ENCODE assay signal across 7 cellular contexts in genomic region chr17:74749262-74750038, GRCh38. TPM values are rescaled to one million over a fixed set of nuclear protein-coding genes. Genes with fewer than 3 reads are reported as not detected.
DNase-seq lines count a peak whose midpoint lies in the region; ATAC-seq and TF ChIP-seq lines count a peak whose summit lies in the region.

No MANE protein-coding gene starts in this region.

- H3K27ac Mint-ChIP-seq in WTC11 (no peak overlapping the region; the same call in 1 of the 2 replicates), endodermal cell (peak overlapping the region; percentile 91)
- H3K27ac Mint-ChIP-seq in natural killer cell treated with Interleukin-12 subunit alpha and Interleukin-12 subunit beta and Interleukin-15 and Interleukin-18, amount 100 ng/mL, for 72 hours: peak overlapping the region; percentile 98 to 99

- intact Hi-C loops in posterior vena cava (cut with DNase I): no loop called here

- CTCF ChIA-PET in WTC11 (lab: Charles Lee): interaction anchor here (0.6 to 3.7 kb wide), 21 partner anchors 8 to 331 kb away, joined by 3 to 35 read pairs (median 4); partner anchors contain the start of genes NAT9 and RAB37

- DNase-seq in WTC11 (ENCODE audit: low spot score) (no peak), endodermal cell (peak; percentile 82), posterior vena cava (ENCODE audit: low spot score) (no peak)
- DNase-seq in natural killer cell treated with Interleukin-12 subunit alpha and Interleukin-12 subunit beta and Interleukin-15 and Interleukin-18, amount 100 ng/mL, for 72 hours (ENCODE audit: low spot score): no peak

- H3K4me3 ChIP-seq in endodermal cell (ENCODE audit: low read length): peak overlapping the region; percentile 89

- peaks cover 22% of the 10 kb centered on the region for H3K36me3 ChIP-seq in endodermal cell (ENCODE audit: control insufficient read depth, insufficient read depth, low read length)

- no peaks in the 10 kb centered on the region for H3K27me3 ChIP-seq in endodermal cell (ENCODE audit: control insufficient read depth, insufficient read depth, low read length, poor library complexity, severe bottlenecking)

- POLR2A ChIA-PET in WTC11 (lab: Charles Lee): interaction anchor here (0.6 to 1.4 kb wide), 4 partner anchors 10 to 158 kb away, joined by 5 to 11 read pairs (median 7); partner anchors contain the start of genes CD300LD and NAT9

- no peak overlapping the region for H3K27ac ChIP-seq in endodermal cell (ENCODE audit: low read depth, low read length)

- TF ChIP-seq CTCF in WTC11 (IDR thresholded peaks at IDR 0.05): no peak
- TF ChIP-seq CTCF in endodermal cell (conservative IDR thresholded peaks at IDR 0.05): no peak

- peaks cover 37% of the 10 kb centered on the region for H3K4me1 ChIP-seq in endodermal cell (ENCODE audit: control insufficient read depth, insufficient read depth, low read length)

- peaks cover 8% of the 10 kb centered on the region for H3K36me3 Mint-ChIP-seq in WTC11
- H3K36me3 Mint-ChIP-seq in endodermal cell (ENCODE audit: low read depth): peaks cover 18% of the 10 kb centered on the region
- H3K36me3 Mint-ChIP-seq in natural killer cell treated with Interleukin-12 subunit alpha and Interleukin-12 subunit beta and Interleukin-15 and Interleukin-18, amount 100 ng/mL, for 72 hours: peaks cover 7% of the 10 kb centered on the region

- ATAC-seq in GM18909 (IDR thresholded peaks at IDR 0.05; ENCODE audit: poor library complexity, unreplicated experiment): peak; percentile 17
- peak; percentile 23 for ATAC-seq in HG03432 (IDR thresholded peaks at IDR 0.05; ENCODE audit: unreplicated experiment)
- ATAC-seq in WTC11: no peak
- ATAC-seq in natural killer cell treated with Interleukin-12 subunit alpha and Interleukin-12 subunit beta and Interleukin-15 and Interleukin-18, amount 100 ng/mL, for 72 hours: peak in 1 of 2 donors; percentile 3
- ATAC-seq in HG03175 (IDR thresholded peaks at IDR 0.05; ENCODE audit: unreplicated experiment): no peak

- H3K4me1 Mint-ChIP-seq in WTC11 (peaks cover 63% of the 10 kb centered on the region), endodermal cell (peaks cover 50% of the 10 kb centered on the region)
- peaks cover 51 to 54% of the 10 kb centered on the region in 2 donors for H3K4me1 Mint-ChIP-seq in natural killer cell treated with Interleukin-12 subunit alpha and Interleukin-12 subunit beta and Interleukin-15 and Interleukin-18, amount 100 ng/mL, for 72 hours (ENCODE audit: low read depth in 2 of 2)

- H3K9me3 ChIP-seq in endodermal cell (ENCODE audit: control insufficient read depth, low read length): peaks cover 4% of the 10 kb centered on the region

- H3K9me3 Mint-ChIP-seq in WTC11: no peaks in the 10 kb centered on the region
- no peaks in the 10 kb centered on the region for H3K9me3 Mint-ChIP-seq in endodermal cell
- H3K9me3 Mint-ChIP-seq in natural killer cell treated with Interleukin-12 subunit alpha and Interleukin-12 subunit beta and Interleukin-15 and Interleukin-18, amount 100 ng/mL, for 72 hours: no peaks in the 10 kb centered on the region

- 1% methylated on average over 23 to 47 of the region's 47 CpGs for WGBS in endodermal cell (ENCODE audit: insufficient coverage in 1 of 2, insufficient read length in 1 of 2), 2 experiments

- H3K27me3 Mint-ChIP-seq in WTC11 (ENCODE audit: low read depth) (peaks cover 3% of the 10 kb centered on the region; the same call in 1 of the 2 replicates), endodermal cell (ENCODE audit: insufficient read depth) (no peaks in the 10 kb centered on the region)
- H3K27me3 Mint-ChIP-seq in natural killer cell treated with Interleukin-12 subunit alpha and Interleukin-12 subunit beta and Interleukin-15 and Interleukin-18, amount 100 ng/mL, for 72 hours: no peaks in the 10 kb centered on the region

- H3K4me3 Mint-ChIP-seq in WTC11 (peak overlapping the region; percentile 92), endodermal cell (peak overlapping the region; percentile 95)
- H3K4me3 Mint-ChIP-seq in natural killer cell treated with Interleukin-12 subunit alpha and Interleukin-12 subunit beta and Interleukin-15 and Interleukin-18, amount 100 ng/mL, for 72 hours: peak overlapping the region; percentile 99

- H3K9ac ChIP-seq in endodermal cell (ENCODE audit: extremely low read depth, low read length, poor library complexity, severe bottlenecking): peak overlapping the region; percentile 85

TF ChIP-seq in WTC11, 78 proteins besides CTCF, POLR2A, EP300 and RAD21 (continues in another document):
- TF ChIP-seq ZNF425 (CRISPR knock-in tag; conservative IDR thresholded peaks at IDR 0.05): no peak
- TF ChIP-seq HMGXB4 (CRISPR knock-in tag; IDR thresholded peaks at IDR 0.05): no peak
- TF ChIP-seq ZNF121 (CRISPR knock-in tag; IDR thresholded peaks at IDR 0.05): no peak
- TF ChIP-seq MAX (CRISPR knock-in tag; IDR thresholded peaks at IDR 0.05): 0 out of 2 replicates have a peak, but pooled peaks have one; percentile 5

RNA-seq across cellular contexts. Expression of gene NHERF1, which starts 1.0 kb away (rescaled TPM):
- total RNA-seq in WTC11 (2021) (86.9 to 111 TPM (median 97.1 TPM) in 3 replicates), endodermal cell (100 to 1,000 TPM; 116 to 138 TPM), posterior vena cava (10 to 100 TPM in 1 of 2 donors, 1 to 10 TPM in 1; 7.0 to 11.5 TPM)
- 82.4 TPM for polyA plus RNA-seq in endodermal cell (2013, experiment 1 of 2)
- 82.8 TPM for polyA plus RNA-seq in endodermal cell (2013, experiment 2 of 2)
- total RNA-seq in natural killer cell treated with Interleukin-12 subunit alpha and Interleukin-12 subunit beta and Interleukin-15 and Interleukin-18, amount 100 ng/mL, for 72 hours: 100 to 1,000 TPM; 159 to 187 TPM

RNA-seq across cellular contexts. Expression of gene RAB37, which starts 12.4 kb away (rescaled TPM):
- total RNA-seq in WTC11 (2021): 8.8 to 9.4 TPM (median 8.9 TPM) in 3 replicates
- total RNA-seq in endodermal cell: 1 to 10 TPM; 6.8 to 8.4 TPM
- polyA plus RNA-seq in endodermal cell (2013, experiment 1 of 2): 1.8 TPM
- polyA plus RNA-seq in endodermal cell (2013, experiment 2 of 2): 2.0 TPM
- total RNA-seq in natural killer cell treated with Interleukin-12 subunit alpha and Interleukin-12 subunit beta and Interleukin-15 and Interleukin-18, amount 100 ng/mL, for 72 hours: 1 to 10 TPM; 1.3 to 3.3 TPM
- total RNA-seq in posterior vena cava: 1 to 10 TPM; 1.1 to 1.6 TPM

RNA-seq across cellular contexts. Expression of gene NAT9, which starts 26.7 kb away (rescaled TPM):
- total RNA-seq in WTC11 (2021): 66.0 to 71.2 TPM (median 67.1 TPM) in 3 replicates
- total RNA-seq in endodermal cell: 10 to 100 TPM; 58.3 to 77.3 TPM
- 52.6 TPM for polyA plus RNA-seq in endodermal cell (2013, experiment 1 of 2)
- 39.7 TPM for polyA plus RNA-seq in endodermal cell (2013, experiment 2 of 2)
- total RNA-seq in natural killer cell treated with Interleukin-12 subunit alpha and Interleukin-12 subunit beta and Interleukin-15 and Interleukin-18, amount 100 ng/mL, for 72 hours: 10 to 100 TPM; 42.9 to 60.7 TPM
- total RNA-seq in posterior vena cava: 10 to 100 TPM; 26.8 to 31.7 TPM

RNA-seq across cellular contexts. Expression of gene CD300LF, which starts 36.7 kb away (rescaled TPM):
- total RNA-seq in WTC11 (2021) (not detected in 3 replicates), endodermal cell (not detected), posterior vena cava (1 to 10 TPM in 1 of 2 donors, under 1 TPM in 1; 0.48 to 3.1 TPM)
- polyA plus RNA-seq in endodermal cell (2013, experiment 1 of 2): not detected
- polyA plus RNA-seq in endodermal cell (2013, experiment 2 of 2): not detected
- total RNA-seq in natural killer cell treated with Interleukin-12 subunit alpha and Interleukin-12 subunit beta and Interleukin-15 and Interleukin-18, amount 100 ng/mL, for 72 hours: 1 to 10 TPM in 1 of 2 donors, not detected in 1; 2.2 TPM

Comparison
In these comparisons a context has a peak if more than half of its experiments do, and no peak if none do; other contexts are left out.
1. ATAC-seq: peak in GM18909 (single experiment) and HG03432 (single experiment); none in WTC11 (single experiment) and HG03175 (single experiment).
2. Peak in every context shown above with its lines, with median percentiles within 50 percentile points of each other: H3K4me3 Mint-ChIP-seq.